22 cellular contexts compared by ENCODE assay signal in the genomic region with DNA sequence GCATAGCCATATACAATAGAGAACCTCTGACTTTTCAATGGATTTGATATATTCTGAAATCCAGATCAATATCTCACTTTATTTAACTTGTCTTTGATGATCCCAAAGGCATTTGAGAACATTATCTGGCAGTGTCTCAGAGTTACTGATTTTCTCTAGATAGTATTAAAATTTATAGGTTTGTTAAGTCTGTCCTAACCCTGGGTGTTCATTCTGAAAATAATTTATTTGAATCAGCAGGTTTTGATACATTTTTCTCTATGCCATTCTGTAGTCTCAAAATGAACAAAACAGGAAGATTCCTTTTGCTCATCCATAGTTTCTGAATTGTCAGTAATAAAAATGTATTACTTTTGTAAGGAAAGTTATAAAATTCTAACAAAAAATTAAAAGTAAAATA. TPM values are rescaled to one million over a fixed set of nuclear protein-coding genes. Genes with fewer than 3 reads are reported as not detected.
DNase-seq lines count a peak whose midpoint lies in the region; ATAC-seq and TF ChIP-seq lines count a peak whose summit lies in the region.
"Had no signal": no experiment of that assay in that cellular context is flagged by ENCODE, and none has a peak within 500 bp of the region (broad histone marks: within the 10 kb centered on the region; RNA-seq: fewer than 3 reads in every experiment).

No MANE protein-coding gene starts in this region.

- peak; percentile 43 for ATAC-seq in activated CD4-positive, alpha-beta T cell treated with anti-CD3 and anti-CD28 coated beads for 36 hours
- peak; percentile 58 for ATAC-seq in activated T-helper 17 cell treated with anti-CD3 and anti-CD28 coated beads, Interleukin-2, amount 50 U/mL, for 72 hours (replicated peaks)
- ATAC-seq in stimulated activated effector memory CD8-positive, alpha-beta T cell treated with anti-CD3 and anti-CD28 coated beads, Interleukin-12 subunit alpha, Interleukin-12 subunit beta, amount 100 ng/mL, for 72 hours = peak; percentile 54
- ATAC-seq: CD8-positive, alpha-beta T cell; GM12878; GM23338; HCT116 had no signal

- H3K9me3 ChIP-seq in tibial nerve = no peaks in the 10 kb centered on the region
- H3K9me3 ChIP-seq: BLaER1, Caco-2 had no signal

- H3K27me3 Mint-ChIP-seq in activated CD4-positive, alpha-beta T cell treated with anti-CD3 and anti-CD28 coated beads for 36 hours = no peaks in the 10 kb centered on the region
- H3K27me3 Mint-ChIP-seq in activated T-helper 17 cell treated with anti-CD3 and anti-CD28 coated beads, Interleukin-2, amount 50 U/mL, for 72 hours = no peaks in the 10 kb centered on the region
- peaks cover 15% of the 10 kb centered on the region for H3K27me3 Mint-ChIP-seq in chondrocyte (ENCODE audit: low read depth)
- H3K27me3 Mint-ChIP-seq: B cell; CD4-positive, CD25-positive, alpha-beta regulatory T cell had no signal

- intact Hi-C loops in activated CD4-positive, alpha-beta T cell treated with anti-CD3 and anti-CD28 coated beads for 36 hours (cut with DNase I, micrococcal nuclease) = loop anchor here in 1 of 2 experiments (2.0 kb wide), 1 partner anchor 19 kb away; no protein-coding TSS in a partner anchor

- no peaks in the 10 kb centered on the region for H3K9me3 Mint-ChIP-seq in activated CD4-positive, alpha-beta T cell treated with anti-CD3 and anti-CD28 coated beads for 36 hours (ENCODE audit: low read depth)
- H3K9me3 Mint-ChIP-seq in activated T-helper 17 cell treated with anti-CD3 and anti-CD28 coated beads, Interleukin-2, amount 50 U/mL, for 72 hours = no peaks in the 10 kb centered on the region
- no peaks in the 10 kb centered on the region for H3K9me3 Mint-ChIP-seq in stimulated activated effector memory CD8-positive, alpha-beta T cell treated with anti-CD3 and anti-CD28 coated beads, Interleukin-12 subunit alpha, Interleukin-12 subunit beta, amount 100 ng/mL, for 72 hours
- H3K9me3 Mint-ChIP-seq in chondrocyte (ENCODE audit: low read depth) = no peaks in the 10 kb centered on the region
- H3K9me3 Mint-ChIP-seq: CD4-positive, CD25-positive, alpha-beta regulatory T cell; CD8-positive, alpha-beta T cell; GM23338; H9 had no signal

- H3K4me1 Mint-ChIP-seq in activated CD4-positive, alpha-beta T cell treated with anti-CD3 and anti-CD28 coated beads for 36 hours = peaks cover 33% of the 10 kb centered on the region
- H3K4me1 Mint-ChIP-seq in activated T-helper 17 cell treated with anti-CD3 and anti-CD28 coated beads, Interleukin-2, amount 50 U/mL, for 72 hours = peaks cover 19% of the 10 kb centered on the region
- peaks cover 12% of the 10 kb centered on the region for H3K4me1 Mint-ChIP-seq in stimulated activated effector memory CD8-positive, alpha-beta T cell treated with anti-CD3 and anti-CD28 coated beads, Interleukin-12 subunit alpha, Interleukin-12 subunit beta, amount 100 ng/mL, for 72 hours
- H3K4me1 Mint-ChIP-seq in chondrocyte (ENCODE audit: low read depth) = no peaks in the 10 kb centered on the region
- H3K4me1 Mint-ChIP-seq: B cell had no signal

- CTCF ChIA-PET in activated CD4-positive, alpha-beta T cell treated with anti-CD3 and anti-CD28 coated beads for 36 hours (lab: Charles Lee) = interaction anchor here (1.0 kb wide), 1 partner anchor 48 kb away, joined by 3 read pairs; no protein-coding TSS in a partner anchor

- no peaks in the 10 kb centered on the region for H3K36me3 ChIP-seq in tibial nerve
- H3K36me3 ChIP-seq: BLaER1 had no signal

- no peak overlapping the region for H3K27ac Mint-ChIP-seq in activated CD4-positive, alpha-beta T cell treated with anti-CD3 and anti-CD28 coated beads for 36 hours
- H3K27ac Mint-ChIP-seq in activated T-helper 17 cell treated with anti-CD3 and anti-CD28 coated beads, Interleukin-2, amount 50 U/mL, for 72 hours = peak overlapping the region; percentile 54
- H3K27ac Mint-ChIP-seq in stimulated activated effector memory CD8-positive, alpha-beta T cell treated with anti-CD3 and anti-CD28 coated beads, Interleukin-12 subunit alpha, Interleukin-12 subunit beta, amount 100 ng/mL, for 72 hours = no peak overlapping the region
- H3K27ac Mint-ChIP-seq in chondrocyte (ENCODE audit: unreplicated experiment) = no peak overlapping the region
- H3K27ac Mint-ChIP-seq: B cell; CD4-positive, CD25-positive, alpha-beta regulatory T cell; CD8-positive, alpha-beta T cell; GM23338; H9 had no signal

- TF ChIP-seq POLR2A in tibial nerve (IDR thresholded peaks at IDR 0.05) = no peak

- no peaks in the 10 kb centered on the region for H3K27me3 ChIP-seq in tibial nerve
- H3K27me3 ChIP-seq: BLaER1 had no signal

- H3K4me3 ChIP-seq in tibial nerve = no peak overlapping the region
- H3K4me3 ChIP-seq: BLaER1, GM12878, GM23338 had no signal

- TF ChIP-seq EP300 in tibial nerve (IDR thresholded peaks at IDR 0.05) = no peak

- POLR2A ChIA-PET in activated CD4-positive, alpha-beta T cell treated with anti-CD3 and anti-CD28 coated beads for 36 hours (lab: Charles Lee) = no interaction called here

- DNase-seq in activated CD4-positive, alpha-beta T cell treated with anti-CD3 and anti-CD28 coated beads for 36 hours = no peak
- no peak for DNase-seq in activated CD4-positive, alpha-beta T cell treated with anti-CD3 and anti-CD28 coated beads, Interleukin-2, amount 50 U/mL, for 1 hour
- DNase-seq in stimulated activated effector memory CD8-positive, alpha-beta T cell treated with anti-CD3 and anti-CD28 coated beads, Interleukin-12 subunit alpha, Interleukin-12 subunit beta, amount 100 ng/mL, for 72 hours (ENCODE audit: low spot score in 2 of 2) = no peak
- no peak for DNase-seq in chondrocyte (ENCODE audit: low spot score)
- DNase-seq in tibial nerve (ENCODE audit: low spot score in 2 of 2) = no peak
- DNase-seq: Caco-2; CD4-positive, CD25-positive, alpha-beta regulatory T cell; CD8-positive, alpha-beta T cell; DMS 273 treated with DMSO at 0.1 percent for 48 hours; DMS79; EL; GDM1; H9 had no signal

- H3K27ac ChIP-seq in tibial nerve = no peak overlapping the region
- H3K27ac ChIP-seq: 22Rv1, BLaER1, C4-2B had no signal

- no peaks in the 10 kb centered on the region for H3K4me1 ChIP-seq in tibial nerve
- H3K4me1 ChIP-seq: BLaER1, Caco-2 had no signal

- TF ChIP-seq CTCF in chondrocyte (IDR thresholded peaks at IDR 0.05) = no peak
- TF ChIP-seq CTCF in tibial nerve (IDR thresholded peaks at IDR 0.05) = no peak

- H3K4me3 Mint-ChIP-seq in activated CD4-positive, alpha-beta T cell treated with anti-CD3 and anti-CD28 coated beads for 36 hours = no peak overlapping the region
- H3K4me3 Mint-ChIP-seq in activated T-helper 17 cell treated with anti-CD3 and anti-CD28 coated beads, Interleukin-2, amount 50 U/mL, for 72 hours = no peak overlapping the region
- no peak overlapping the region for H3K4me3 Mint-ChIP-seq in stimulated activated effector memory CD8-positive, alpha-beta T cell treated with anti-CD3 and anti-CD28 coated beads, Interleukin-12 subunit alpha, Interleukin-12 subunit beta, amount 100 ng/mL, for 72 hours
- no peak overlapping the region for H3K4me3 Mint-ChIP-seq in chondrocyte (ENCODE audit: unreplicated experiment)
- H3K4me3 Mint-ChIP-seq: B cell; CD4-positive, CD25-positive, alpha-beta regulatory T cell; CD8-positive, alpha-beta T cell; GM23338; H9 had no signal

- no peaks in the 10 kb centered on the region for H3K36me3 Mint-ChIP-seq in activated CD4-positive, alpha-beta T cell treated with anti-CD3 and anti-CD28 coated beads for 36 hours (ENCODE audit: low read depth)
- no peaks in the 10 kb centered on the region for H3K36me3 Mint-ChIP-seq in activated T-helper 17 cell treated with anti-CD3 and anti-CD28 coated beads, Interleukin-2, amount 50 U/mL, for 72 hours (ENCODE audit: low read depth)
- H3K36me3 Mint-ChIP-seq in stimulated activated effector memory CD8-positive, alpha-beta T cell treated with anti-CD3 and anti-CD28 coated beads, Interleukin-12 subunit alpha, Interleukin-12 subunit beta, amount 100 ng/mL, for 72 hours = no peaks in the 10 kb centered on the region
- no peaks in the 10 kb centered on the region for H3K36me3 Mint-ChIP-seq in chondrocyte (ENCODE audit: low read depth)
- H3K36me3 Mint-ChIP-seq: CD4-positive, CD25-positive, alpha-beta regulatory T cell; CD8-positive, alpha-beta T cell had no signal

RNA-seq across cellular contexts. Expression of a gene that starts 14.3 kb away (rescaled TPM):
- under 1 TPM; 0.75 to 0.77 TPM for total RNA-seq in activated CD4-positive, alpha-beta T cell treated with anti-CD3 and anti-CD28 coated beads for 36 hours
- 10 to 100 TPM in 1 of 2 donors, under 1 TPM in 1; 0.87 to 10.2 TPM for total RNA-seq in activated T-helper 17 cell treated with anti-CD3 and anti-CD28 coated beads, Interleukin-2, amount 50 U/mL, for 72 hours
- total RNA-seq in chondrocyte (not detected in 3 replicates), tibial nerve (not detected)
- total RNA-seq: B cell, Caco-2, GM23338, H4 had no signal

RNA-seq across cellular contexts. Expression of a gene that starts 39.4 kb away (rescaled TPM):
- total RNA-seq in activated CD4-positive, alpha-beta T cell treated with anti-CD3 and anti-CD28 coated beads for 36 hours = 10 to 100 TPM; 23.0 to 24.8 TPM
- 10 to 100 TPM; 21.3 to 38.2 TPM for total RNA-seq in activated T-helper 17 cell treated with anti-CD3 and anti-CD28 coated beads, Interleukin-2, amount 50 U/mL, for 72 hours
- 26.3 to 29.5 TPM (median 26.5 TPM) in 3 replicates for total RNA-seq in chondrocyte
- 10 to 100 TPM; 21.9 to 35.0 (median 29.6) TPM for total RNA-seq in tibial nerve
